ENCODE assay signal across 1 cellular context in genomic region chr20:63696628-63697356, GRCh38.
TF ChIP-seq lines count a peak whose summit lies in the region.

Gene TNFRSF6B (plus strand): TSS chr20:63696652. CDS start chr20:63696768, 116 bp downstream.

TF ChIP-seq in HepG2, 621 proteins besides CTCF, POLR2A, EP300 and RAD21 (continued from another document and continues in another):
- peak; percentile 80 for TF ChIP-seq ZNF687 (CRISPR knock-in tag; IDR thresholded peaks at IDR 0.05)
- no peak; the same call in 1 of the 2 replicates for TF ChIP-seq TOPORS (CRISPR knock-in tag; IDR thresholded peaks at IDR 0.05)
- TF ChIP-seq MXD4 (CRISPR knock-in tag; IDR thresholded peaks at IDR 0.05), result peak; percentile 71
- TF ChIP-seq KDM1A (CRISPR knock-in tag; IDR thresholded peaks at IDR 0.05), result no peak
- no peak for TF ChIP-seq ZSCAN25 (CRISPR knock-in tag; IDR thresholded peaks at IDR 0.05)
- TF ChIP-seq HOXD1 (CRISPR knock-in tag; IDR thresholded peaks at IDR 0.05), result no peak
- TF ChIP-seq KAT8 (CRISPR knock-in tag; IDR thresholded peaks at IDR 0.05), result no peak
- TF ChIP-seq ATF6 (CRISPR knock-in tag; conservative IDR thresholded peaks at IDR 0.05), result no peak
- 0 out of 2 replicates have a peak, but pooled peaks have one; percentile 13 for TF ChIP-seq DZIP1 (CRISPR knock-in tag; IDR thresholded peaks at IDR 0.05)
- TF ChIP-seq HOXA7 (CRISPR knock-in tag; IDR thresholded peaks at IDR 0.05), result no peak
- TF ChIP-seq ZBTB10 (CRISPR knock-in tag; IDR thresholded peaks at IDR 0.05; ENCODE audit: borderline replicate concordance), result no peak
- TF ChIP-seq ZNF800 (CRISPR knock-in tag; IDR thresholded peaks at IDR 0.05), result peak; percentile 84
- TF ChIP-seq DNMT3B (CRISPR knock-in tag; conservative IDR thresholded peaks at IDR 0.05), result no peak
- no peak for TF ChIP-seq ZBTB43 (CRISPR knock-in tag; conservative IDR thresholded peaks at IDR 0.05)
- no peak for TF ChIP-seq ZBTB37 (CRISPR knock-in tag; IDR thresholded peaks at IDR 0.05)
- TF ChIP-seq HDAC2 (CRISPR knock-in tag; IDR thresholded peaks at IDR 0.05), result 0 out of 2 replicates have a peak, but pooled peaks have one; percentile 32
- TF ChIP-seq TFE3 (CRISPR knock-in tag; IDR thresholded peaks at IDR 0.05), result peak; percentile 35; the same call in 1 of the 2 replicates
- TF ChIP-seq NFYC (CRISPR knock-in tag; IDR thresholded peaks at IDR 0.05), result no peak; the same call in 1 of the 2 replicates
- TF ChIP-seq ZNF652 (CRISPR knock-in tag; IDR thresholded peaks at IDR 0.05; ENCODE audit: borderline replicate concordance, low read depth), result no peak
- TF ChIP-seq SOX5 (CRISPR knock-in tag; IDR thresholded peaks at IDR 0.05; ENCODE audit: borderline replicate concordance), result peak; percentile 28; the same call in 1 of the 2 replicates
- no peak for TF ChIP-seq PHF5A (CRISPR knock-in tag; IDR thresholded peaks at IDR 0.05; ENCODE audit: low read depth, unreplicated experiment)
- TF ChIP-seq ZNF331 (CRISPR knock-in tag; IDR thresholded peaks at IDR 0.05), result peak; percentile 38; the same call in 1 of the 2 replicates
- no peak for TF ChIP-seq EHMT2 (IDR thresholded peaks at IDR 0.05; ENCODE audit: borderline replicate concordance, low read depth, low read length)
- TF ChIP-seq ZNF430 (CRISPR knock-in tag; IDR thresholded peaks at IDR 0.05), result no peak
- TF ChIP-seq ONECUT2 (CRISPR knock-in tag; IDR thresholded peaks at IDR 0.05), result no peak
- TF ChIP-seq IKZF5 (CRISPR knock-in tag; IDR thresholded peaks at IDR 0.05), result no peak
- TF ChIP-seq ZHX1 (CRISPR knock-in tag; IDR thresholded peaks at IDR 0.05; ENCODE audit: low read depth), result no peak; the same call in 1 of the 2 replicates
- TF ChIP-seq NAIF1 (CRISPR knock-in tag; IDR thresholded peaks at IDR 0.05; ENCODE audit: borderline replicate concordance), result no peak
- 0 out of 2 replicates have a peak, but pooled peaks have one; percentile 82 for TF ChIP-seq ZNF674 (CRISPR knock-in tag; IDR thresholded peaks at IDR 0.05; ENCODE audit: low read depth)
- TF ChIP-seq MAZ (IDR thresholded peaks at IDR 0.05; ENCODE audit: borderline replicate concordance, low read depth, low read length), result no peak; the same call in 1 of the 2 replicates
- peak; percentile 57 for TF ChIP-seq MAZ (CRISPR knock-in tag; IDR thresholded peaks at IDR 0.05; ENCODE audit: low read depth)
- TF ChIP-seq ZNF30 (CRISPR knock-in tag; IDR thresholded peaks at IDR 0.05), result no peak; the same call in 1 of the 2 replicates
- no peak for TF ChIP-seq SUZ12 (IDR thresholded peaks at IDR 0.05; ENCODE audit: low read depth, low read length)
- TF ChIP-seq CREBL2 (CRISPR knock-in tag; IDR thresholded peaks at IDR 0.05; ENCODE audit: borderline replicate concordance), result no peak
